In genomic region chr1:10676987-10677386, GRCh38 we compare ENCODE assay signal across 12 cellular contexts.
A peak's percentile ranks its signal among the peaks of the same experiment; 100 is the strongest.
DNase-seq lines count a peak whose midpoint lies in the region; ATAC-seq and TF ChIP-seq lines count a peak whose summit lies in the region.
"Had no signal": no experiment of that assay in that cellular context is flagged by ENCODE, and none has a peak within 500 bp of the region (broad histone marks: within the 10 kb centered on the region; RNA-seq: fewer than 3 reads in every experiment).

No MANE protein-coding gene starts in this region.

- H2AFZ ChIP-seq in neuronal stem cell (ENCODE audit: low read length) (no peak overlapping the region), smooth muscle cell (ENCODE audit: low read depth) (no peak overlapping the region)

- intact Hi-C loops in Right ventricle myocardium superior (cut with DNase I), result no loop called here
- intact Hi-C loops in esophagus squamous epithelium (cut with DNase I), result no loop called here
- intact Hi-C loops in upper lobe of right lung (cut with DNase I), result no loop called here

- H3K9ac ChIP-seq in neuronal stem cell (ENCODE audit: low read depth, low read length, poor library complexity), result peak overlapping the region; percentile 53
- H3K9ac ChIP-seq in smooth muscle cell (ENCODE audit: low read depth), result no peak overlapping the region

- H3K4me2 ChIP-seq in neuronal stem cell (ENCODE audit: insufficient read depth, low read length, poor library complexity, severe bottlenecking), result no peak overlapping the region
- no peak overlapping the region for H3K4me2 ChIP-seq in smooth muscle cell

- H4K91ac ChIP-seq in neuronal stem cell (ENCODE audit: low read depth, low read length, poor library complexity), result no peak overlapping the region

- no peaks in the 10 kb centered on the region for H4K20me1 ChIP-seq in smooth muscle cell (ENCODE audit: low read depth)

- H3K23ac ChIP-seq in neuronal stem cell (ENCODE audit: low read depth, low read length, poor library complexity), result peak overlapping the region; percentile 58

- peak overlapping the region; percentile 46 for H2BK12ac ChIP-seq in neuronal stem cell (ENCODE audit: low read length)

- H2BK15ac ChIP-seq in neuronal stem cell (ENCODE audit: low read length), result peak overlapping the region; percentile 55

- TF ChIP-seq POLR2A in esophagus squamous epithelium (IDR thresholded peaks at IDR 0.05), result no peak

- peak overlapping the region; percentile 72 for H3K4ac ChIP-seq in neuronal stem cell (ENCODE audit: low read length)

- no peaks in the 10 kb centered on the region for H3K79me2 ChIP-seq in smooth muscle cell (ENCODE audit: low read depth)

- TF ChIP-seq CTCF in right atrium auricular region (IDR thresholded peaks at IDR 0.05) (no peak), esophagus squamous epithelium (IDR thresholded peaks at IDR 0.05) (no peak), upper lobe of right lung (IDR thresholded peaks at IDR 0.05) (no peak), smooth muscle cell (IDR thresholded peaks at IDR 0.05; ENCODE audit: borderline replicate concordance, insufficient read depth, poor library complexity, severe bottlenecking) (no peak)

- no peak overlapping the region for H2BK5ac ChIP-seq in neuronal stem cell (ENCODE audit: low read length)

- H3K27ac ChIP-seq in right atrium auricular region (peak overlapping the region; percentile 72 to 85), esophagus squamous epithelium (peak overlapping the region in 3 of 4 donors; percentile 20 to 79 (median 72)), neuronal stem cell (replicated peaks; ENCODE audit: low read length) (no peak overlapping the region), upper lobe of right lung (peak overlapping the region; percentile 55), smooth muscle cell (ENCODE audit: low read depth) (no peak overlapping the region)

- peaks cover 0 to 98% of the 10 kb centered on the region in 2 donors for H3K4me1 ChIP-seq in right atrium auricular region
- H3K4me1 ChIP-seq in esophagus squamous epithelium, result peaks cover 19 to 100% (median 26%) of the 10 kb centered on the region in 3 donors
- peaks cover 33 to 60% of the 10 kb centered on the region in 2 donors for H3K4me1 ChIP-seq in neuronal stem cell (ENCODE audit: control insufficient read depth in 2 of 2, insufficient read depth in 1 of 2, low read depth in 1 of 2, low read length in 2 of 2)
- peaks cover 56% of the 10 kb centered on the region for H3K4me1 ChIP-seq in upper lobe of right lung
- H3K4me1 ChIP-seq in smooth muscle cell (ENCODE audit: low read depth), result peaks cover 49% of the 10 kb centered on the region

- H3K9me3 ChIP-seq in right atrium auricular region, result no peaks in the 10 kb centered on the region
- H3K9me3 ChIP-seq in esophagus squamous epithelium, result no peaks in the 10 kb centered on the region
- no peaks in the 10 kb centered on the region for H3K9me3 ChIP-seq in neuronal stem cell (replicated peaks in 1 of 2; ENCODE audit: control insufficient read depth in 2 of 2, insufficient read depth in 1 of 2, low read depth in 1 of 2, low read length in 2 of 2)
- no peaks in the 10 kb centered on the region for H3K9me3 ChIP-seq in upper lobe of right lung
- no peaks in the 10 kb centered on the region for H3K9me3 ChIP-seq in smooth muscle cell (replicated peaks; ENCODE audit: low read depth)

- H3K14ac ChIP-seq in neuronal stem cell (ENCODE audit: low read length), result no peak overlapping the region

- H3F3A ChIP-seq in smooth muscle cell (ENCODE audit: low read depth), result no peaks in the 10 kb centered on the region

- H4K8ac ChIP-seq in neuronal stem cell (ENCODE audit: low read depth, low read length), result no peak overlapping the region

- H3K79me1 ChIP-seq in neuronal stem cell (ENCODE audit: low read depth, low read length), result peaks cover 6% of the 10 kb centered on the region

- no peak for ATAC-seq in Right ventricle myocardium superior (ENCODE audit: poor library complexity)
- ATAC-seq in upper lobe of right lung, result no peak
- ATAC-seq in HG03565 (IDR thresholded peaks at IDR 0.05; ENCODE audit: unreplicated experiment), result no peak

- peak overlapping the region; percentile 33 for H2AK5ac ChIP-seq in neuronal stem cell (ENCODE audit: low read depth, low read length)

- DNase-seq in right atrium auricular region (ENCODE audit: low spot score), result no peak
- DNase-seq in Right ventricle myocardium superior, result no peak
- no peak for DNase-seq in esophagus squamous epithelium (lab: John Stamatoyannopoulos, UW)
- no peak for DNase-seq in neuronal stem cell (ENCODE audit: low spot score)
- no peak for DNase-seq in upper lobe of right lung
- no peak for DNase-seq in effector CD8-positive, alpha-beta T cell (lab: John Stamatoyannopoulos, UW)
- DNase-seq in smooth muscle cell (lab: John Stamatoyannopoulos, UW; ENCODE audit: unreplicated experiment), result no peak
- DNase-seq: NCI-H1694 treated with DMSO at 0.1 percent for 48 hours; NCI-H526 treated with DMSO at 0.1 percent for 48 hours; stimulated activated CD4-positive, alpha-beta T cell treated with anti-CD3 and anti-CD28 coated beads, Interleukin-2, amount 100 ng/mL, for 24 hours; T-helper 1 cell had no signal

- H3K18ac ChIP-seq in neuronal stem cell (ENCODE audit: low read length), result peak overlapping the region; percentile 83

- H3K27me3 ChIP-seq in right atrium auricular region (no peaks in the 10 kb centered on the region), esophagus squamous epithelium (no peaks in the 10 kb centered on the region), neuronal stem cell (ENCODE audit: control insufficient read depth in 3 of 3, insufficient read depth in 3 of 3, low read depth in 1 of 3, low read length in 3 of 3) (no peaks in the 10 kb centered on the region), upper lobe of right lung (no peaks in the 10 kb centered on the region), smooth muscle cell (ENCODE audit: low read depth) (no peaks in the 10 kb centered on the region)

- H3K4me3 ChIP-seq in right atrium auricular region (no peak overlapping the region), esophagus squamous epithelium (no peak overlapping the region), neuronal stem cell (ENCODE audit: low read length in 2 of 2) (no peak overlapping the region), upper lobe of right lung (no peak overlapping the region), smooth muscle cell (no peak overlapping the region)

- WGBS in esophagus squamous epithelium, 2 donors, result 67 to 80% methylated on average over 1 of the region's 13 CpGs
- WGBS in neuronal stem cell (ENCODE audit: extremely low coverage in 2 of 2, insufficient read length in 2 of 2, insufficient replicate concordance in 1 of 2), 2 donors, result no CpG with 5 or more reads among the region's 13 CpGs
- WGBS in smooth muscle cell (ENCODE audit: low lambda C conversion rate), result 74% methylated on average over 13 of the region's 13 CpGs

- H3K36me3 ChIP-seq in right atrium auricular region, result no peaks in the 10 kb centered on the region
- H3K36me3 ChIP-seq in esophagus squamous epithelium, result peaks cover 0 to 5% (median 0%) of the 10 kb centered on the region in 3 donors
- no peaks in the 10 kb centered on the region for H3K36me3 ChIP-seq in neuronal stem cell (replicated peaks in 1 of 2; ENCODE audit: control insufficient read depth in 2 of 2, insufficient read depth in 2 of 2, low read length in 2 of 2)
- H3K36me3 ChIP-seq in upper lobe of right lung, result no peaks in the 10 kb centered on the region
- H3K36me3 ChIP-seq in smooth muscle cell (ENCODE audit: low read depth), result no peaks in the 10 kb centered on the region

- H2BK120ac ChIP-seq in neuronal stem cell (ENCODE audit: low read depth, low read length), result peak overlapping the region; percentile 4

Comparison
In these comparisons a context has a peak if more than half of its experiments do, and no peak if none do; other contexts are left out.
1. H3K27ac ChIP-seq: peak in right atrium auricular region (2 of 2), esophagus squamous epithelium (3 of 4) and upper lobe of right lung (single experiment); none in neuronal stem cell (single experiment) and smooth muscle cell (single experiment).